17 cellular contexts compared by ENCODE assay signal in the genomic region with DNA sequence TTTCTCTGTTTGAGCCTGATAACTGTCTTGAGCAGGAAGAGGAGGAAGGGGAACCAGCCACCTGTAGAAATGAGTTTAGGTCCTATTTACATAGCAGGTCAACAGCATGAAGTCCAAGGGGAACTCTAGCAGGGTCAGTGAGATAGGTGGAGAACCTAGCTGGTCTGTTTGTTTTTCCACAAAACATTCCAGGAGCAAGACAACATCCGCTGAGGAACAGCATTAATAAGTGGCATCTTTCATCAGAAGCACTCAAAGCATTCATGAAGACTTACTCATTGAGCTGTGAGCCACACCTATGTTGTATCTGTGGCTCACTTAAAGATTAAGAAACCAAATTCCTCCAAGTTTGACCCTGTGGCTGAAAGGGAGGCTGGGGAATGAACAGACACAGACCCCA.
DNase-seq lines count a peak whose midpoint lies in the region; ATAC-seq, FAIRE-seq and TF ChIP-seq lines count a peak whose summit lies in the region.
"Had no signal": no experiment of that assay in that cellular context is flagged by ENCODE, and none has a peak within 500 bp of the region (broad histone marks: within the 10 kb centered on the region; RNA-seq: fewer than 3 reads in every experiment).

No MANE protein-coding gene starts in this region.

- H3K9me3 Mint-ChIP-seq in T-cell (no peaks in the 10 kb centered on the region), endodermal cell (no peaks in the 10 kb centered on the region)
- H3K9me3 Mint-ChIP-seq: naive thymus-derived CD4-positive, alpha-beta T cell had no signal

- no peaks in the 10 kb centered on the region for H3K4me1 ChIP-seq in left lung
- H3K4me1 ChIP-seq in endodermal cell (ENCODE audit: control insufficient read depth, insufficient read depth, low read length), result no peaks in the 10 kb centered on the region
- H3K4me1 ChIP-seq: stomach had no signal

- H3K4me1 Mint-ChIP-seq in T-cell (no peaks in the 10 kb centered on the region), endodermal cell (no peaks in the 10 kb centered on the region)
- H3K4me1 Mint-ChIP-seq: naive thymus-derived CD4-positive, alpha-beta T cell had no signal

- intact Hi-C loops in left lung (cut with DNase I), result no loop called here

- H3K27ac ChIP-seq in left lung, result no peak overlapping the region
- no peak overlapping the region for H3K27ac ChIP-seq in endodermal cell (ENCODE audit: low read depth, low read length)
- H3K27ac ChIP-seq: C4-2B, stomach had no signal

- no peaks in the 10 kb centered on the region for H3K27me3 ChIP-seq in bronchial epithelial cell (ENCODE audit: control insufficient read depth, insufficient read depth, low read length)
- no peaks in the 10 kb centered on the region for H3K27me3 ChIP-seq in left lung
- H3K27me3 ChIP-seq in endodermal cell (ENCODE audit: control insufficient read depth, insufficient read depth, low read length, poor library complexity, severe bottlenecking), result no peaks in the 10 kb centered on the region
- H3K27me3 ChIP-seq: stomach had no signal

- H3K9me3 ChIP-seq in left lung (no peaks in the 10 kb centered on the region), endodermal cell (ENCODE audit: control insufficient read depth, low read length) (no peaks in the 10 kb centered on the region)
- H3K9me3 ChIP-seq: stomach had no signal

- POLR2A ChIA-PET in T-cell (lab: Charles Lee), result no interaction called here

- H3K27me3 Mint-ChIP-seq in T-cell, result peaks cover 0 to 1% of the 10 kb centered on the region in 2 donors
- no peaks in the 10 kb centered on the region for H3K27me3 Mint-ChIP-seq in endodermal cell (ENCODE audit: insufficient read depth)

- no peak overlapping the region for H3K4me3 Mint-ChIP-seq in T-cell
- H3K4me3 Mint-ChIP-seq in endodermal cell, result no peak overlapping the region
- H3K4me3 Mint-ChIP-seq: naive thymus-derived CD4-positive, alpha-beta T cell had no signal

- H3K36me3 ChIP-seq in bronchial epithelial cell (ENCODE audit: control insufficient read depth, insufficient read depth, low read length) (no peaks in the 10 kb centered on the region), left lung (no peaks in the 10 kb centered on the region), endodermal cell (ENCODE audit: control insufficient read depth, insufficient read depth, low read length) (no peaks in the 10 kb centered on the region)
- H3K36me3 ChIP-seq: stomach had no signal

- no peak overlapping the region for H3K9ac ChIP-seq in endodermal cell (ENCODE audit: extremely low read depth, low read length, poor library complexity, severe bottlenecking)

- TF ChIP-seq CTCF in bronchial epithelial cell (IDR thresholded peaks at IDR 0.05; ENCODE audit: insufficient read depth, low read length, severe bottlenecking) (no peak), left lung (IDR thresholded peaks at IDR 0.05) (no peak), endodermal cell (conservative IDR thresholded peaks at IDR 0.05) (no peak)

- DNase-seq in EH (ENCODE audit: low read depth) (peak; percentile 28), LoVo (ENCODE audit: low spot score) (peak; percentile 92), bronchial epithelial cell (ENCODE audit: low read depth) (peak; percentile 93), left lung (no peak), T-cell (no peak), endodermal cell (no peak)
- DNase-seq: activated T-cell treated with anti-CD3 and anti-CD28 coated beads, Interleukin-2, amount 50 U/mL, for 48 hours; cerebellar nuclear complex; naive thymus-derived CD4-positive, alpha-beta T cell; SHP77; stimulated activated CD4-positive, alpha-beta T cell treated with anti-CD3 and anti-CD28 coated beads, Interleukin-15, amount 100 ng/mL, for 24 hours; stomach had no signal

- CTCF ChIA-PET in T-cell (lab: Charles Lee), result no interaction called here

- H3K27ac Mint-ChIP-seq in T-cell (no peak overlapping the region), endodermal cell (no peak overlapping the region)
- H3K27ac Mint-ChIP-seq: naive thymus-derived CD4-positive, alpha-beta T cell; progenitor cell of endocrine pancreas had no signal

- H3K4me3 ChIP-seq in bronchial epithelial cell (ENCODE audit: low read depth, low read length), result no peak overlapping the region
- H3K4me3 ChIP-seq in left lung, result no peak overlapping the region
- H3K4me3 ChIP-seq in endodermal cell (ENCODE audit: low read length), result no peak overlapping the region
- H3K4me3 ChIP-seq: stomach had no signal

- peak; percentile 93 for FAIRE-seq in bronchial epithelial cell (lab: Jason Lieb, UNC)
- FAIRE-seq: GM12892 had no signal

- H3K36me3 Mint-ChIP-seq in T-cell, result no peaks in the 10 kb centered on the region
- no peaks in the 10 kb centered on the region for H3K36me3 Mint-ChIP-seq in endodermal cell (ENCODE audit: low read depth)
- H3K36me3 Mint-ChIP-seq: naive thymus-derived CD4-positive, alpha-beta T cell had no signal

- WGBS in endodermal cell (ENCODE audit: insufficient coverage in 1 of 2, insufficient read length in 1 of 2), 2 experiments, result 80 to 98% methylated on average over 1 of the region's 1 CpG

- ATAC-seq in left lung (peak; percentile 74), T-cell (replicated peaks in 1 of 4) (no peak), HG03520 (IDR thresholded peaks at IDR 0.05; ENCODE audit: unreplicated experiment) (no peak), GM18873 (IDR thresholded peaks at IDR 0.05; ENCODE audit: low FRiP score, unreplicated experiment) (no peak)
- ATAC-seq: naive thymus-derived CD4-positive, alpha-beta T cell had no signal

Comparison
In these comparisons a context has a peak if more than half of its experiments do, and no peak if none do; other contexts are left out.
1. DNase-seq: peak in EH (single experiment), LoVo (single experiment) and bronchial epithelial cell (single experiment); none in left lung (0 of 2), T-cell (0 of 34) and endodermal cell (single experiment).